In the genomic region with DNA sequence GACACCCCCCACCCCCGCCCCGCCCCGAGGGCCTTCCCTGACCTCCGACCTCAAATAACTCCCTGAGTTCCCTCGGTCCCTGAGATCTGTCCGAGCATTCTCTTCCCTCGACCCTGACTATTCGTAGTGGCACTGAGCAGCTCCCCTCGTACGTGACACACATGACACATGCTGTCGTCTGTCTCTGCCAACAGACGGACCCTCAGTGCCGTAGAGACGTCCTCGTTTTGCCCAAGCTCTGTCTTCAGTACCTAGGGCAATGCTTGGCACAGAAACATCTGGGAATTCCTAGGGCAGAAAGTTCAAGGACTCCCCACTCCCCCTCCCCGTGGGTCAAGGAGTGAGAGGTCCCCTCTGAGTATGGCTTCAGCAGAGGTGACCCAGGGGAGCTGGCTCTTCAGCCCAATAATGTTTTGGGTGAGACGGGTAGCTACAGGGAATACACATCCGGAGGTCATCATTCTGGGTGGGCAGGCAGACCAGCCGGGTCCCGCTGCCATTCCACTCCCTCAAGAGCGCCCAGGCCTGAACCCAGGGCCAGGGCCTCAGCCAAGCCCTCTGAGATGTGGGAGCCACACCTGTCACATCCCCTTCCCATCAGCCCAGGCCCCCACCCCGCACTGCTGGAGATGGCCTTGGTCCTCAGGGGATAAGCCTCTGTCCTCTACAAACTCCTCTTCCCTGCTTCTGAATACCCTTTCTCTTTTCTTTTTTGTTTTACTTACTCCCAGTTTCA, we compare ENCODE assay signal across 11 cellular contexts. TPM values are rescaled to one million over a fixed set of nuclear protein-coding genes. Genes with fewer than 3 reads are reported as not detected.
DNase-seq lines count a peak whose midpoint lies in the region; ATAC-seq and TF ChIP-seq lines count a peak whose summit lies in the region.
"Had no signal": no experiment of that assay in that cellular context is flagged by ENCODE, and none has a peak within 500 bp of the region (broad histone marks: within the 10 kb centered on the region; RNA-seq: fewer than 3 reads in every experiment).

No MANE protein-coding gene starts in this region.

- H3K27ac ChIP-seq in cardiac muscle cell: no peak overlapping the region
- no peak overlapping the region for H3K27ac ChIP-seq in prostate gland
- H3K27ac ChIP-seq: left lung had no signal

- H3K27ac Mint-ChIP-seq in glutamatergic neuron (ENCODE audit: unreplicated experiment): no peak overlapping the region
- H3K27ac Mint-ChIP-seq in stimulated activated memory B cell treated with anti-CD40 and anti-IgM and Interleukin-4, amounts not matched to agents 10 μg/mL and 1 μg/mL and 100 μg/mL, for 72 hours: no peak overlapping the region

- peaks cover 2% of the 10 kb centered on the region for H3K9me3 Mint-ChIP-seq in glutamatergic neuron (ENCODE audit: unreplicated experiment)
- no peaks in the 10 kb centered on the region for H3K9me3 Mint-ChIP-seq in stimulated activated memory B cell treated with anti-CD40 and anti-IgM and Interleukin-4, amounts not matched to agents 10 μg/mL and 1 μg/mL and 100 μg/mL, for 72 hours

- TF ChIP-seq CTCF in cardiac muscle cell (IDR thresholded peaks at IDR 0.05; ENCODE audit: low read depth, low read length) (no peak), glutamatergic neuron (IDR thresholded peaks at IDR 0.05; ENCODE audit: partially characterized antibody, unreplicated experiment) (no peak), prostate gland (IDR thresholded peaks at IDR 0.05) (no peak)

- peaks cover 15% of the 10 kb centered on the region for H3K27me3 Mint-ChIP-seq in glutamatergic neuron (ENCODE audit: unreplicated experiment)
- H3K27me3 Mint-ChIP-seq in stimulated activated memory B cell treated with anti-CD40 and anti-IgM and Interleukin-4, amounts not matched to agents 10 μg/mL and 1 μg/mL and 100 μg/mL, for 72 hours: peaks cover 55% of the 10 kb centered on the region

- H3K4me3 ChIP-seq in cardiac muscle cell (peak overlapping the region; percentile 29), prostate gland (no peak overlapping the region)

- H3K9me3 ChIP-seq in cardiac muscle cell (ENCODE audit: low read depth) (no peaks in the 10 kb centered on the region), prostate gland (no peaks in the 10 kb centered on the region)
- H3K9me3 ChIP-seq: left lung had no signal

- H3K27me3 ChIP-seq in cardiac muscle cell (peaks cover 37% of the 10 kb centered on the region), prostate gland (replicated peaks; ENCODE audit: insufficient read depth) (peaks cover 16% of the 10 kb centered on the region)

- DNase-seq in cardiac muscle cell (ENCODE audit: low read depth in 1 of 2, low spot score in 1 of 2) (no peak), left ventricle myocardium superior (no peak), glutamatergic neuron (no peak), prostate gland (ENCODE audit: low spot score) (no peak)
- no peak for DNase-seq in NK-92 treated with Interleukin-12 subunit alpha and Interleukin-12 subunit beta, amount 100 ng/mL, for 24 hours (lab: John Stamatoyannopoulos, UW)
- DNase-seq: activated CD4-positive, alpha-beta T cell treated with anti-CD3 and anti-CD28 coated beads for 1 hour; left lung; NCI-H2029 treated with DMSO at 0.1 percent for 48 hours had no signal

- intact Hi-C loops in left ventricle myocardium superior (cut with micrococcal nuclease): no loop called here
- intact Hi-C loops in prostate gland (cut with DNase I): no loop called here

- WGBS in prostate gland: 39% methylated on average over 18 of the region's 22 CpGs

- no peaks in the 10 kb centered on the region for H3K4me1 Mint-ChIP-seq in glutamatergic neuron (ENCODE audit: low read depth, unreplicated experiment)
- no peaks in the 10 kb centered on the region for H3K4me1 Mint-ChIP-seq in stimulated activated memory B cell treated with anti-CD40 and anti-IgM and Interleukin-4, amounts not matched to agents 10 μg/mL and 1 μg/mL and 100 μg/mL, for 72 hours

- H3K4me3 Mint-ChIP-seq in glutamatergic neuron (ENCODE audit: unreplicated experiment): peak overlapping the region; percentile 81
- peak overlapping the region; percentile 54 for H3K4me3 Mint-ChIP-seq in stimulated activated memory B cell treated with anti-CD40 and anti-IgM and Interleukin-4, amounts not matched to agents 10 μg/mL and 1 μg/mL and 100 μg/mL, for 72 hours

- ATAC-seq in left ventricle myocardium superior: no peak
- ATAC-seq in stimulated activated memory B cell treated with anti-CD40 and anti-IgM and Interleukin-4, amounts not matched to agents 10 μg/mL and 1 μg/mL and 100 μg/mL, for 72 hours: no peak
- ATAC-seq: sciatic nerve had no signal

- no peaks in the 10 kb centered on the region for H3K36me3 ChIP-seq in cardiac muscle cell
- H3K36me3 ChIP-seq in prostate gland: no peaks in the 10 kb centered on the region
- H3K36me3 ChIP-seq: left lung had no signal

- H3K4me1 ChIP-seq in cardiac muscle cell (ENCODE audit: low read depth) (no peaks in the 10 kb centered on the region), prostate gland (replicated peaks) (peaks cover 7% of the 10 kb centered on the region)

- H3K36me3 Mint-ChIP-seq in glutamatergic neuron (ENCODE audit: unreplicated experiment): no peaks in the 10 kb centered on the region
- no peaks in the 10 kb centered on the region for H3K36me3 Mint-ChIP-seq in stimulated activated memory B cell treated with anti-CD40 and anti-IgM and Interleukin-4, amounts not matched to agents 10 μg/mL and 1 μg/mL and 100 μg/mL, for 72 hours

- no peak for TF ChIP-seq POLR2A in prostate gland (IDR thresholded peaks at IDR 0.05)

RNA-seq across cellular contexts. Expression of a gene that starts 0.7 kb away (rescaled TPM):
- 0.83 and 0.85 TPM in 2 replicates for total RNA-seq in cardiac muscle cell
- polyA plus RNA-seq in cardiac muscle cell: 0.76 and 1.3 TPM in 2 replicates
- not detected for total RNA-seq in left ventricle myocardium superior
- not detected for total RNA-seq in glutamatergic neuron (ENCODE audit: unreplicated experiment)
- total RNA-seq in prostate gland: not detected
- total RNA-seq: left lung, sciatic nerve had no signal
- polyA plus RNA-seq: BJ had no signal

RNA-seq across cellular contexts. Expression of a gene that starts 21.3 kb away (rescaled TPM):
- 44.6 and 44.7 TPM in 2 replicates for total RNA-seq in cardiac muscle cell
- polyA plus RNA-seq in cardiac muscle cell: 49.9 and 55.9 TPM in 2 replicates
- total RNA-seq in left ventricle myocardium superior: 4.5 TPM
- total RNA-seq in glutamatergic neuron (ENCODE audit: unreplicated experiment): 12.1 TPM
- 100 to 1,000 TPM in 1 of 2 donors, 10 to 100 TPM in 1; 24.6 to 182 TPM for total RNA-seq in prostate gland

RNA-seq across cellular contexts. Expression of a gene that starts 29.0 kb away (rescaled TPM):
- 2.5 and 4.0 TPM in 2 replicates for total RNA-seq in cardiac muscle cell
- 1.9 and 3.1 TPM in 2 replicates for polyA plus RNA-seq in cardiac muscle cell
- total RNA-seq in left ventricle myocardium superior: not detected
- 0.12 TPM for total RNA-seq in glutamatergic neuron (ENCODE audit: unreplicated experiment)
- total RNA-seq in prostate gland: 1 to 10 TPM in 1 of 2 donors, not detected in 1; 1.1 TPM
- total RNA-seq: left lung, sciatic nerve had no signal
- polyA plus RNA-seq: BJ had no signal

RNA-seq across cellular contexts. Expression of a gene that starts 30.0 kb away (rescaled TPM):
- total RNA-seq in cardiac muscle cell (not detected in 2 replicates), left ventricle myocardium superior (not detected), glutamatergic neuron (ENCODE audit: unreplicated experiment) (not detected), prostate gland (under 1 TPM in 1 of 2 donors, not detected in 1; 0.85 TPM)
- not detected in 2 replicates for polyA plus RNA-seq in cardiac muscle cell
- total RNA-seq: left lung, sciatic nerve had no signal
- polyA plus RNA-seq: BJ had no signal

RNA-seq across cellular contexts. Expression of a gene that starts 34.4 kb away (rescaled TPM):
- total RNA-seq in cardiac muscle cell (0.95 and 6.1 TPM in 2 replicates), left ventricle myocardium superior (0.52 TPM), glutamatergic neuron (ENCODE audit: unreplicated experiment) (0.12 TPM), prostate gland (1 to 10 TPM in 1 of 2 donors, not detected in 1; 3.6 TPM)
- polyA plus RNA-seq in cardiac muscle cell: 0.71 and 1.1 TPM in 2 replicates
